In the genomic region with DNA sequence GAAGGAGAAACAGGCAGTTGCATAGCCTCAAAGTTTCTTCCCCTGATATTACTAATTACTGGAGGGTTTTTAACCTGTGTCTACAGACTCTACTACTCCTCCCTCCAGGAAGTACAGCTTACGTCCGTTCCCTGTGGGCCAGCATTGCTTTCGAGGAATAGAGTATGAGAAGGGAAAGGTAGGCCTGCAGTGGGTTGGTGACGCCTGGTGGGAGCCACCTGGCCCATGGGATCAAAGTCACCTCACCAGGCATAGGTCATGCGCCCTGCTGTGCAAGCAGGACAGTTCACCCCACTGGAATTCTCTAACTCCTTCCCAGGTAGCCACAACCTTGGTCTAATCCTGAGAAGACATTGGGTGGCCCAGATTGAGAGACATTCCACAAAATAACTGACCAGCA, we compare ENCODE assay signal across 26 cellular contexts.
"Had no signal": no experiment of that assay in that cellular context is flagged by ENCODE, and none has a peak within 500 bp of the region (broad histone marks: within the 10 kb centered on the region; RNA-seq: fewer than 3 reads in every experiment).

No MANE protein-coding gene starts in this region.

- H3K4me3 ChIP-seq: breast epithelium, colonic mucosa, dorsolateral prefrontal cortex, esophagus squamous epithelium, gastrocnemius medialis, left ventricle myocardium inferior, thyroid gland had no signal

- H3K27me3 Mint-ChIP-seq: central memory CD8-positive, alpha-beta T cell; progenitor cell of endocrine pancreas had no signal

- H3K27ac ChIP-seq: breast epithelium, colonic mucosa, esophagus squamous epithelium, gastrocnemius medialis, left ventricle myocardium inferior, thyroid gland had no signal

- H3K36me3 Mint-ChIP-seq: natural killer cell had no signal

- H3K4me3 Mint-ChIP-seq: activated B cell treated with CpG ODN at 0.5 μM for 24 hours; activated naive CD8-positive, alpha-beta T cell treated with anti-CD3 and anti-CD28 coated beads, Interleukin-2, amount 10 ng/mL, durations not matched to agents 7 days and 5 days; activated T-cell treated with anti-CD3 and anti-CD28 coated beads, Interleukin-2, amount 50 U/mL, for 4 hours; central memory CD8-positive, alpha-beta T cell; natural killer cell; stimulated activated naive CD8-positive, alpha-beta T cell treated with anti-CD3 and anti-CD28 coated beads, Interleukin-15, Interleukin-2, amounts not matched to agents 100 ng/mL and 50 ng/mL, for 24 hours had no signal

- ATAC-seq: activated T-cell treated with anti-CD3 and anti-CD28 coated beads, Interleukin-2, amount 50 U/mL, for 4 hours; gastrocnemius medialis; natural killer cell had no signal

- H3K36me3 ChIP-seq: breast epithelium, colonic mucosa had no signal

- DNase-seq: activated B cell treated with CpG ODN at 0.5 μM for 24 hours; activated CD4-positive, alpha-beta T cell treated with anti-CD3 and anti-CD28 coated beads for 4 hours; activated CD4-positive, alpha-beta T cell treated with anti-CD3 and anti-CD28 coated beads, Interleukin-2, amount 50 U/mL, for 48 hours; activated CD8-positive, alpha-beta memory T cell treated with anti-CD3 and anti-CD28 coated beads, Interleukin-2, amount 50 U/mL, for 48 hours; activated naive CD4-positive, alpha-beta T cell; activated naive CD8-positive, alpha-beta T cell treated with anti-CD3 and anti-CD28 coated beads, Interleukin-2, amount 10 ng/mL, durations not matched to agents 7 days and 5 days; activated T-cell treated with anti-CD3 and anti-CD28 coated beads, Interleukin-2, amount 50 U/mL, for 4 hours; amniotic stem cell; colonic mucosa; dorsolateral prefrontal cortex; esophagus squamous epithelium; gastrocnemius medialis; hippocampal formation; kidney glomerular epithelial cell; left ventricle myocardium inferior; midbrain; natural killer cell; stimulated activated CD4-positive, alpha-beta T cell treated with anti-CD3 and anti-CD28 coated beads, Interleukin-12 subunit alpha, Interleukin-12 subunit beta, amount 100 ng/mL, for 4 hours; stimulated activated CD4-positive, alpha-beta T cell treated with anti-CD3 and anti-CD28 coated beads, Interleukin-4, amount 100 ng/mL, for 4 hours; substantia nigra; thyroid gland had no signal

- H3K27ac Mint-ChIP-seq: activated B cell treated with CpG ODN at 0.5 μM for 24 hours; activated naive CD8-positive, alpha-beta T cell treated with anti-CD3 and anti-CD28 coated beads, Interleukin-2, amount 10 ng/mL, durations not matched to agents 7 days and 5 days; activated T-helper 2 cell treated with anti-CD3 and anti-CD28 coated beads, Interferon-gamma antibody, Interleukin-2, Interleukin-4, amounts not matched to agents 10 μg/mL and 5 μg/mL and 100 μg/mL, durations not matched to agents 14 hours and 24 hours and 36 hours; natural killer cell; progenitor cell of endocrine pancreas; stimulated activated naive CD8-positive, alpha-beta T cell treated with anti-CD3 and anti-CD28 coated beads, Interleukin-15, Interleukin-2, amounts not matched to agents 100 ng/mL and 50 ng/mL, for 24 hours had no signal

- H3K27me3 ChIP-seq: breast epithelium, colonic mucosa, dorsolateral prefrontal cortex, esophagus squamous epithelium, gastrocnemius medialis, thyroid gland had no signal

- H3K9me3 ChIP-seq: breast epithelium, colonic mucosa, esophagus squamous epithelium, gastrocnemius medialis, left ventricle myocardium inferior, thyroid gland had no signal

- H3K9me3 Mint-ChIP-seq: activated B cell treated with CpG ODN at 0.5 μM for 24 hours; activated naive CD8-positive, alpha-beta T cell treated with anti-CD3 and anti-CD28 coated beads, Interleukin-2, amount 10 ng/mL, durations not matched to agents 7 days and 5 days; activated T-cell treated with anti-CD3 and anti-CD28 coated beads, Interleukin-2, amount 50 U/mL, for 4 hours; activated T-helper 2 cell treated with anti-CD3 and anti-CD28 coated beads, Interferon-gamma antibody, Interleukin-2, Interleukin-4, amounts not matched to agents 10 μg/mL and 5 μg/mL and 100 μg/mL, durations not matched to agents 14 hours and 24 hours and 36 hours; central memory CD8-positive, alpha-beta T cell; natural killer cell; stimulated activated naive CD8-positive, alpha-beta T cell treated with anti-CD3 and anti-CD28 coated beads, Interleukin-15, Interleukin-2, amounts not matched to agents 100 ng/mL and 50 ng/mL, for 24 hours had no signal
